10 cellular contexts compared by ENCODE assay signal in the genomic region with DNA sequence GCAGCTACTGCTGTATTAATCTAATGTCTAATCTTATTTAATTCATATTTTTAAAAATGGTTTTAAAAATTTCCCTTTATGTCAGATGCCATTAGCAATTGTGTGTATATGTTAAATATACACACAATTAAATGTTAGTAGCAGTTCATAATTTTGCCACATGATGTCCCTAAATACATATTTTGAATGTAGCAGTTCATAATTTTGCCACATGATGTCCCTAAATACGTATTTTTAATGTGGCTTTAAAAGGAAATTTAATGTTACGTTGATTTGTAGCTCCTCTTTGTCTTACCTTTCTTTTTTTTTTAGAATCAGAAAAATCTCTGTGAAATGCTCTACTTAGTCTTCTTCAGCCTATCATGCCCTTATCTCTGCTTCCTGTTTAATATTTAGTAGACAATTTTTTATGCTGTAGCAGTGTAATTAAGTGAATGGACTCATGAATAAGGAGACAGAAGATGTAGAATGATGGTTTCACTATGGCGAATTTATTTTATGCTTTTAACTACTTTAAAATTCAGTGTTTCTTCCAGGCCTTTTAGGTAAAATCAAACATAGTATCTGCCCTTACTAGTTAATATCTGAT. TPM values are rescaled to one million over a fixed set of nuclear protein-coding genes. Genes with fewer than 3 reads are reported as not detected.
DNase-seq lines count a peak whose midpoint lies in the region; ATAC-seq and TF ChIP-seq lines count a peak whose summit lies in the region.
"Had no signal": no experiment of that assay in that cellular context is flagged by ENCODE, and none has a peak within 500 bp of the region (broad histone marks: within the 10 kb centered on the region; RNA-seq: fewer than 3 reads in every experiment).

No MANE protein-coding gene starts in this region.

- no peak overlapping the region for H3K4ac ChIP-seq in mesendoderm (ENCODE audit: low read depth, low read length)

- no peak overlapping the region for H3K23ac ChIP-seq in mesendoderm (ENCODE audit: low read length)

- H2BK15ac ChIP-seq in mesendoderm (replicated peaks; ENCODE audit: low read depth) = no peak overlapping the region

- H3K27ac ChIP-seq in body of pancreas (no peak overlapping the region), mesendoderm (ENCODE audit: low read depth, low read length) (no peak overlapping the region)
- H3K27ac ChIP-seq: BLaER1 had no signal

- H3K79me2 ChIP-seq in mesendoderm (ENCODE audit: control insufficient read depth, insufficient read depth, low read length) = no peaks in the 10 kb centered on the region

- H3K56ac ChIP-seq in mesendoderm (ENCODE audit: low read length) = no peak overlapping the region

- no peak overlapping the region for H2AK5ac ChIP-seq in mesendoderm (ENCODE audit: low read length)

- H4K5ac ChIP-seq in mesendoderm (ENCODE audit: low read length) = no peak overlapping the region

- peak; percentile 10 to 87 (median 69) for TF ChIP-seq CTCF in body of pancreas (IDR thresholded peaks at IDR 0.05)

- no peak overlapping the region for H2BK120ac ChIP-seq in mesendoderm (ENCODE audit: low read depth, low read length)

- no peaks in the 10 kb centered on the region for H3K9me3 ChIP-seq in body of pancreas
- H3K9me3 ChIP-seq: BLaER1 had no signal

- no peak for TF ChIP-seq POLR2A in body of pancreas (IDR thresholded peaks at IDR 0.05)

- H3K27me3 ChIP-seq in body of pancreas = no peaks in the 10 kb centered on the region
- H3K27me3 ChIP-seq in mesendoderm (ENCODE audit: insufficient read depth, low read length, poor library complexity) = no peaks in the 10 kb centered on the region
- H3K27me3 ChIP-seq: BLaER1 had no signal

- peak; percentile 79 for ATAC-seq in GM21723 (IDR thresholded peaks at IDR 0.05; ENCODE audit: unreplicated experiment)
- peak; percentile 52 for ATAC-seq in body of pancreas

- no peak overlapping the region for H2BK5ac ChIP-seq in mesendoderm (ENCODE audit: low read length)

- H4K8ac ChIP-seq in mesendoderm (ENCODE audit: low read depth, low read length) = no peak overlapping the region

- DNase-seq in DMS 273 (lab: John Stamatoyannopoulos, UW; ENCODE audit: unreplicated experiment) (peak; percentile 18), DMS 273 treated with DMSO at 0.1 percent for 48 hours (lab: John Stamatoyannopoulos, UW) (no peak), M059J (ENCODE audit: low read depth) (peak; percentile 10), body of pancreas (no peak), mesendoderm (peak; percentile 22), DMS79 treated with DMSO at 0.1 percent for 48 hours (lab: John Stamatoyannopoulos, UW) (no peak)
- no peak for DNase-seq in stimulated activated CD4-positive, alpha-beta T cell treated with anti-CD3 and anti-CD28 coated beads, Interleukin-12 subunit alpha, Interleukin-12 subunit beta, amount 100 ng/mL, for 4 hours
- DNase-seq: stimulated activated naive B cell treated with anti-CD40 and anti-IgM and Interleukin-4, amounts not matched to agents 10 μg/mL and 1 μg/mL and 100 μg/mL, for 72 hours had no signal

- no peak overlapping the region for H3K4me2 ChIP-seq in mesendoderm (ENCODE audit: low read length)
- H3K4me2 ChIP-seq: BLaER1 had no signal

- no peaks in the 10 kb centered on the region for H3K79me1 ChIP-seq in mesendoderm (ENCODE audit: low read length)

- no peak overlapping the region for H3K18ac ChIP-seq in mesendoderm (ENCODE audit: low read length)

- H3K4me1 ChIP-seq in body of pancreas = no peaks in the 10 kb centered on the region
- no peaks in the 10 kb centered on the region for H3K4me1 ChIP-seq in mesendoderm (ENCODE audit: control insufficient read depth, low read depth, low read length)
- H3K4me1 ChIP-seq: BLaER1 had no signal

- H3K36me3 ChIP-seq in body of pancreas (replicated peaks in 1 of 2; ENCODE audit: insufficient read depth in 1 of 2, low read depth in 2 of 2) = no peaks in the 10 kb centered on the region
- no peaks in the 10 kb centered on the region for H3K36me3 ChIP-seq in mesendoderm (ENCODE audit: control insufficient read depth, insufficient read depth, low read length)
- H3K36me3 ChIP-seq: BLaER1 had no signal

- WGBS in body of pancreas, 2 donors = 9% methylated on average over 3 of the region's 3 CpGs
- no CpG with 5 or more reads among the region's 3 CpGs for WGBS in mesendoderm (ENCODE audit: extremely low coverage, insufficient coverage, low lambda C conversion rate)

- intact Hi-C loops in body of pancreas (cut with DNase I) = no loop called here

- H3K4me3 ChIP-seq in body of pancreas = no peak overlapping the region
- H3K4me3 ChIP-seq in mesendoderm (ENCODE audit: low read length) = no peak overlapping the region
- H3K4me3 ChIP-seq: BLaER1 had no signal

- no peak overlapping the region for H3K9ac ChIP-seq in mesendoderm (ENCODE audit: low read length)
- H3K9ac ChIP-seq: BLaER1 had no signal

RNA-seq across cellular contexts. Expression of gene RBM46, which starts 26.1 kb away (rescaled TPM):
- total RNA-seq in M059J (2014; rRNA removed; shearing (Covaris generic)) = not detected in 2 replicates
- total RNA-seq in body of pancreas = not detected
- 0.14 TPM for polyA plus RNA-seq in mesendoderm (2013, experiment 1 of 2)
- polyA plus RNA-seq in mesendoderm (2013, experiment 2 of 2) = 0.22 TPM

Comparison
In these comparisons a context has a peak if more than half of its experiments do, and no peak if none do; other contexts are left out.
1. DNase-seq: peak in DMS 273 (single experiment), M059J (single experiment) and mesendoderm (single experiment); none in DMS 273 treated with DMSO at 0.1 percent for 48 hours (single experiment), body of pancreas (0 of 4), DMS79 treated with DMSO at 0.1 percent for 48 hours (single experiment) and stimulated activated CD4-positive, alpha-beta T cell treated with anti-CD3 and anti-CD28 coated beads, Interleukin-12 subunit alpha, Interleukin-12 subunit beta, amount 100 ng/mL, for 4 hours (single experiment).